In the genomic region with DNA sequence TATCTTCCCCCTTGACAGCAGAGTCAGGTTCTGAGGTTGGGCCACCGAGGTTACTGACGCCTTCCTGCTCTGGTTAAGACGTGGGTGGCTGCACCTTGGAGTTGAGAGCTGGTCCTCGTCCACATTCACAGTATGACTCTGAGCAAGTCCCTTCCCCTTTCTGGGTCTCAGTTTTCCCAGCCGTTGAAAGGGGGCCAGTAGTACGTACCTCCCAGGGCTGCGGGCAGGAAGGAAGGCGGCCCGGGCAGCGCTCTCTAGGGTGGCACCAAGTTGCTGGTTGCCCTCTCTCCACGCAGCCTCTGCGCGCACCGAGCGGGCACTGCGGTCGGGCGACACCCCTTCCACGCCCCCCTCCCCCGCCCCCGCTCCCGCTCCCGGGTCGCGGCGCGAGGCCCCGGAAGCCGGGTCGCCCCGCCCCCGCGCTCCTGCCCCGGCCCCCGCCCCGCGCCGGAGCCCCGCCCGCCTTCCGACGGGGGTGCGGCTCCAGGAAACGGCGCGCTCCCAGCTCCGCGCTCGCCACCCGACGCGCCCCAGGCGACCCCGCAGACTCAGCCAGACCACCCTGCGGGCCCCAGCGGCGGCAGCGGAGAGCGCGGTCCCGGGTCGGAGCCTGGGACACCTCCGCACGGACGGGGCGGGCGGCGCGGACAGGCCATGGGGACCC, we compare ENCODE assay signal across 8 cellular contexts. TPM values are rescaled to one million over a fixed set of nuclear protein-coding genes. Genes with fewer than 3 reads are reported as not detected.
A peak's percentile ranks its signal among the peaks of the same experiment; 100 is the strongest.
DNase-seq lines count a peak whose midpoint lies in the region; ATAC-seq and TF ChIP-seq lines count a peak whose summit lies in the region.

A gene (plus strand): TSS at position 486 of the 664 bp plus-strand sequence. CDS start 250 bp downstream, outside the sequence.

- intact Hi-C loops in CD8-positive, alpha-beta T cell (cut with DNase I, micrococcal nuclease): loop anchor here (1.0 to 2.0 kb wide), 6 partner anchors 39 to 284 kb away; a partner anchor contains a TSS
- intact Hi-C loops in activated T-helper 2 cell treated with anti-CD3 and anti-CD28 coated beads, Interferon-gamma antibody, Interleukin-2, Interleukin-4, amounts not matched to agents 10 μg/mL and 5 μg/mL and 100 μg/mL, durations not matched to agents 14 hours and 24 hours and 36 hours (cut with micrococcal nuclease): loop anchor here (1.0 to 10.0 kb wide), 5 partner anchors 29 to 461 kb away; a partner anchor contains a TSS

- H3K36me3 ChIP-seq in CD8-positive, alpha-beta T cell (ENCODE audit: insufficient read depth, low read length): peaks cover 17% of the 10 kb centered on the region

- CTCF ChIA-PET in CD8-positive, alpha-beta T cell (lab: Charles Lee): interaction anchor here (0.9 to 3.7 kb wide), 14 partner anchors 9 to 88 kb away, joined by 3 to 43 read pairs (median 4); a partner anchor contains a TSS

- POLR2A ChIA-PET in CD8-positive, alpha-beta T cell (lab: Charles Lee): interaction anchor here (0.8 to 3.6 kb wide), 20 partner anchors 8 to 315 kb away, joined by 3 to 30 read pairs (median 4); a partner anchor contains a TSS

- peak; percentile 45 to 86 (median 75) for DNase-seq in CD8-positive, alpha-beta T cell
- no peak for DNase-seq in HFF-Myc (ENCODE audit: extremely low read depth, low read depth)
- DNase-seq in RPMI8226: peak; percentile 94
- peak; percentile 76 for DNase-seq in activated T-helper 2 cell treated with anti-CD3 and anti-CD28 coated beads, Interferon-gamma antibody, Interleukin-2, Interleukin-4, amounts not matched to agents 10 μg/mL and 5 μg/mL and 100 μg/mL, durations not matched to agents 14 hours and 24 hours and 36 hours (ENCODE audit: low spot score)
- peak; percentile 50 to 80 for DNase-seq in foreskin fibroblast
- peak; percentile 86 for DNase-seq in osteocyte (ENCODE audit: extremely low spot score, unreplicated experiment)
- DNase-seq in type B pancreatic cell (ENCODE audit: extremely low spot score, unreplicated experiment): no peak

- ATAC-seq in CD8-positive, alpha-beta T cell: peak; percentile 32
- no peak for ATAC-seq in GM18520 (IDR thresholded peaks at IDR 0.05; ENCODE audit: unreplicated experiment)

- H3K4me3 ChIP-seq in CD8-positive, alpha-beta T cell (ENCODE audit: low read depth, low read length): peak within 1 kb of the TSS; percentile 71
- H3K4me3 ChIP-seq in HFF-Myc (replicated peaks; ENCODE audit: low read depth, low read length): peak within 1 kb of the TSS; percentile 56
- peak within 1 kb of the TSS; percentile 74 to 75 for H3K4me3 ChIP-seq in foreskin fibroblast (ENCODE audit: low read depth in 1 of 2, low read length in 2 of 2)

- H3K9me3 Mint-ChIP-seq in CD8-positive, alpha-beta T cell: no peaks in the 10 kb centered on the region
- H3K9me3 Mint-ChIP-seq in activated T-helper 2 cell treated with anti-CD3 and anti-CD28 coated beads, Interferon-gamma antibody, Interleukin-2, Interleukin-4, amounts not matched to agents 10 μg/mL and 5 μg/mL and 100 μg/mL, durations not matched to agents 14 hours and 24 hours and 36 hours: no peaks in the 10 kb centered on the region
- H3K9me3 Mint-ChIP-seq in osteocyte (ENCODE audit: unreplicated experiment) (no peaks in the 10 kb centered on the region), type B pancreatic cell (no peaks in the 10 kb centered on the region)

- H3K4me1 Mint-ChIP-seq in CD8-positive, alpha-beta T cell (ENCODE audit: low read depth): peaks cover 55% of the 10 kb centered on the region
- H3K4me1 Mint-ChIP-seq in activated T-helper 2 cell treated with anti-CD3 and anti-CD28 coated beads, Interferon-gamma antibody, Interleukin-2, Interleukin-4, amounts not matched to agents 10 μg/mL and 5 μg/mL and 100 μg/mL, durations not matched to agents 14 hours and 24 hours and 36 hours (ENCODE audit: low read depth): peaks cover 46% of the 10 kb centered on the region
- peaks cover 58% of the 10 kb centered on the region for H3K4me1 Mint-ChIP-seq in osteocyte (ENCODE audit: unreplicated experiment)
- peaks cover 25% of the 10 kb centered on the region for H3K4me1 Mint-ChIP-seq in type B pancreatic cell (ENCODE audit: unreplicated experiment)

- H3K27ac Mint-ChIP-seq in CD8-positive, alpha-beta T cell: peak within 1 kb of the TSS; percentile 96
- peak within 1 kb of the TSS; percentile 95 for H3K27ac Mint-ChIP-seq in activated T-helper 2 cell treated with anti-CD3 and anti-CD28 coated beads, Interferon-gamma antibody, Interleukin-2, Interleukin-4, amounts not matched to agents 10 μg/mL and 5 μg/mL and 100 μg/mL, durations not matched to agents 14 hours and 24 hours and 36 hours
- H3K27ac Mint-ChIP-seq in osteocyte (ENCODE audit: unreplicated experiment) (peak within 1 kb of the TSS; percentile 89), type B pancreatic cell (peak within 1 kb of the TSS; percentile 80)

- H3K27me3 ChIP-seq in CD8-positive, alpha-beta T cell (ENCODE audit: insufficient read depth, low read length): no peaks in the 10 kb centered on the region

- H3K36me3 Mint-ChIP-seq in CD8-positive, alpha-beta T cell: peaks cover 25% of the 10 kb centered on the region
- peaks cover 52% of the 10 kb centered on the region for H3K36me3 Mint-ChIP-seq in activated T-helper 2 cell treated with anti-CD3 and anti-CD28 coated beads, Interferon-gamma antibody, Interleukin-2, Interleukin-4, amounts not matched to agents 10 μg/mL and 5 μg/mL and 100 μg/mL, durations not matched to agents 14 hours and 24 hours and 36 hours (ENCODE audit: low read depth)
- H3K36me3 Mint-ChIP-seq in osteocyte (ENCODE audit: unreplicated experiment) (peaks cover 4% of the 10 kb centered on the region), type B pancreatic cell (no peaks in the 10 kb centered on the region)

- H3K9me3 ChIP-seq in CD8-positive, alpha-beta T cell (ENCODE audit: low read length): no peaks in the 10 kb centered on the region

- H3K27me3 Mint-ChIP-seq in CD8-positive, alpha-beta T cell (ENCODE audit: low read depth): no peaks in the 10 kb centered on the region
- H3K27me3 Mint-ChIP-seq in activated T-helper 2 cell treated with anti-CD3 and anti-CD28 coated beads, Interferon-gamma antibody, Interleukin-2, Interleukin-4, amounts not matched to agents 10 μg/mL and 5 μg/mL and 100 μg/mL, durations not matched to agents 14 hours and 24 hours and 36 hours (ENCODE audit: low read depth): no peaks in the 10 kb centered on the region
- H3K27me3 Mint-ChIP-seq in osteocyte (ENCODE audit: unreplicated experiment) (no peaks in the 10 kb centered on the region), type B pancreatic cell (peaks cover 17% of the 10 kb centered on the region)

- H3K27ac ChIP-seq in CD8-positive, alpha-beta T cell (ENCODE audit: low read depth, low read length): peak within 1 kb of the TSS; percentile 49

- peaks cover 54% of the 10 kb centered on the region for H3K4me1 ChIP-seq in CD8-positive, alpha-beta T cell (ENCODE audit: insufficient read depth, low read length)

- no peak for TF ChIP-seq CTCF in CD8-positive, alpha-beta T cell (IDR thresholded peaks at IDR 0.05)
- TF ChIP-seq CTCF in HFF-Myc (IDR thresholded peaks at IDR 0.05; ENCODE audit: low read depth, low read length, missing control alignments): no peak
- no peak for TF ChIP-seq CTCF in foreskin fibroblast (IDR thresholded peaks at IDR 0.05; ENCODE audit: low read depth, low read length)
- TF ChIP-seq CTCF in osteocyte (IDR thresholded peaks at IDR 0.05): no peak
- TF ChIP-seq CTCF in type B pancreatic cell (conservative IDR thresholded peaks at IDR 0.05): no peak

- peak within 1 kb of the TSS; percentile 93 for H3K4me3 Mint-ChIP-seq in CD8-positive, alpha-beta T cell
- H3K4me3 Mint-ChIP-seq in activated T-helper 2 cell treated with anti-CD3 and anti-CD28 coated beads, Interferon-gamma antibody, Interleukin-2, Interleukin-4, amounts not matched to agents 10 μg/mL and 5 μg/mL and 100 μg/mL, durations not matched to agents 14 hours and 24 hours and 36 hours (ENCODE audit: low read depth): peak within 1 kb of the TSS; percentile 91
- peak within 1 kb of the TSS; percentile 73 for H3K4me3 Mint-ChIP-seq in osteocyte (ENCODE audit: unreplicated experiment)
- H3K4me3 Mint-ChIP-seq in type B pancreatic cell: peak within 1 kb of the TSS; percentile 88

RNA-seq across cellular contexts. Expression of the gene that starts here (rescaled TPM):
- 10 to 100 TPM; 64.7 to 65.1 TPM for total RNA-seq in CD8-positive, alpha-beta T cell
- total RNA-seq in activated T-helper 2 cell treated with anti-CD3 and anti-CD28 coated beads, Interferon-gamma antibody, Interleukin-2, Interleukin-4, amounts not matched to agents 10 μg/mL and 5 μg/mL and 100 μg/mL, durations not matched to agents 14 hours and 24 hours and 36 hours: 163 and 168 TPM in 2 replicates
- total RNA-seq in osteocyte: 39.7 and 42.6 TPM in 2 replicates
- total RNA-seq in type B pancreatic cell (ENCODE audit: low replicate concordance): 10.9 and 14.7 TPM in 2 replicates

Comparison
In these comparisons a context has a peak if more than half of its experiments do, and no peak if none do; other contexts are left out.
1. DNase-seq: peak in CD8-positive, alpha-beta T cell (7 of 7), RPMI8226 (single experiment), activated T-helper 2 cell treated with anti-CD3 and anti-CD28 coated beads, Interferon-gamma antibody, Interleukin-2, Interleukin-4, amounts not matched to agents 10 μg/mL and 5 μg/mL and 100 μg/mL, durations not matched to agents 14 hours and 24 hours and 36 hours (single experiment), foreskin fibroblast (2 of 2) and osteocyte (single experiment); none in HFF-Myc (single experiment) and type B pancreatic cell (single experiment).
2. Peak in every context shown above with its lines, with median percentiles within 50 percentile points of each other: H3K4me3 ChIP-seq, H3K27ac Mint-ChIP-seq and H3K4me3 Mint-ChIP-seq.